ENCODE assay signal across 15 cellular contexts in the genomic region with DNA sequence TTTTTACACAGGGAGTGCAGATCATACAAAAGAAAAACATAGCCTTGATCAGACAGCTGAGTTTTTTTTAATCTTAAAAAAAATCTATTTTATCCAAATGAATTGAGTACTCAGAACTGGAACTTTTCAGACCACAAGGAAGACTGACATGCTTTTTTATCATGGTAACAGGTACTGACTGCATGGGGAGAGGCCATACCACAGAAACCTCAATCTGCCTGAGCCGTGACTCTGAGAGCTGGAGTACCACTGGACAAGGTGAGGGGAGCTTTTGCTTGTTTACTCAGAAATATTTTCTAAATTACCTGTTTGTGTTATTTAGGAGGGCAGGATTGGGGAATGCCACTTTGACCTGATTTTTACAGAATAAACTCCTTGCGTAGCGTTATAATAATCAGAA.
DNase-seq lines count a peak whose midpoint lies in the region; ATAC-seq and TF ChIP-seq lines count a peak whose summit lies in the region.
"Had no signal": no experiment of that assay in that cellular context is flagged by ENCODE, and none has a peak within 500 bp of the region (broad histone marks: within the 10 kb centered on the region; RNA-seq: fewer than 3 reads in every experiment).

No MANE protein-coding gene starts in this region.

- intact Hi-C loops in adrenal gland (cut with DNase I): no loop called here

- H3K9me3 Mint-ChIP-seq in activated naive CD4-positive, alpha-beta T cell treated with anti-CD3 and anti-CD28 coated beads, Interleukin-2, amount 50 U/mL, for 72 hours: peaks cover 5 to 7% of the 10 kb centered on the region in 2 donors
- H3K9me3 Mint-ChIP-seq: stimulated activated naive CD8-positive, alpha-beta T cell treated with anti-CD3 and anti-CD28 coated beads, Interleukin-15, amount 100 ng/mL, for 72 hours had no signal

- no peaks in the 10 kb centered on the region for H3K9me3 ChIP-seq in adrenal gland (replicated peaks in 1 of 3)

- no peak for TF ChIP-seq CTCF in adrenal gland (IDR thresholded peaks at IDR 0.05)

- no peak for DNase-seq in NCI-H1417 (lab: John Stamatoyannopoulos, UW)
- no peak for DNase-seq in adrenal gland
- no peak for DNase-seq in superior temporal gyrus (ENCODE audit: extremely low spot score)
- no peak for DNase-seq in activated naive CD4-positive, alpha-beta T cell treated with anti-CD3 and anti-CD28 coated beads, Interleukin-2, amount 50 U/mL, for 72 hours (ENCODE audit: low spot score in 2 of 2)
- DNase-seq: activated T-cell treated with anti-CD3 and anti-CD28 coated beads, Interleukin-2, amount 50 U/mL, for 1 hour; GF-D8; H7; Karpas-422; stimulated activated CD4-positive, alpha-beta T cell treated with anti-CD3 and anti-CD28 coated beads, Interleukin-2, amount 100 ng/mL, for 24 hours; stimulated activated naive CD8-positive, alpha-beta T cell treated with anti-CD3 and anti-CD28 coated beads, Interleukin-15, amount 100 ng/mL, for 72 hours had no signal

- H3K36me3 Mint-ChIP-seq in activated naive CD4-positive, alpha-beta T cell treated with anti-CD3 and anti-CD28 coated beads, Interleukin-2, amount 50 U/mL, for 72 hours: no peaks in the 10 kb centered on the region

- no peak overlapping the region for H3K27ac ChIP-seq in adrenal gland

- TF ChIP-seq POLR2A in adrenal gland (IDR thresholded peaks at IDR 0.05): no peak

- no peaks in the 10 kb centered on the region for H3K27me3 ChIP-seq in adrenal gland

- H3K4me3 ChIP-seq in adrenal gland: no peak overlapping the region
- H3K4me3 ChIP-seq: lung had no signal

- peak; percentile 41 for ATAC-seq in GM18499 (IDR thresholded peaks at IDR 0.05; ENCODE audit: insufficient read depth, unreplicated experiment)
- ATAC-seq in GM19467 (IDR thresholded peaks at IDR 0.05; ENCODE audit: unreplicated experiment): peak; percentile 65
- peak; percentile 50 for ATAC-seq in HG02884 (IDR thresholded peaks at IDR 0.05; ENCODE audit: unreplicated experiment)
- peak; percentile 36 for ATAC-seq in HG03521 (IDR thresholded peaks at IDR 0.05; ENCODE audit: unreplicated experiment)
- no peak for ATAC-seq in activated naive CD4-positive, alpha-beta T cell treated with anti-CD3 and anti-CD28 coated beads, Interleukin-2, amount 50 U/mL, for 72 hours
- ATAC-seq: stimulated activated naive CD8-positive, alpha-beta T cell treated with anti-CD3 and anti-CD28 coated beads, Interleukin-15, amount 100 ng/mL, for 72 hours had no signal

- H3K4me1 ChIP-seq in adrenal gland (replicated peaks in 1 of 2): no peaks in the 10 kb centered on the region

- no peaks in the 10 kb centered on the region for H3K36me3 ChIP-seq in adrenal gland (replicated peaks in 1 of 2)

- no peak overlapping the region for H3K27ac Mint-ChIP-seq in activated naive CD4-positive, alpha-beta T cell treated with anti-CD3 and anti-CD28 coated beads, Interleukin-2, amount 50 U/mL, for 72 hours
- H3K27ac Mint-ChIP-seq: stimulated activated naive CD8-positive, alpha-beta T cell treated with anti-CD3 and anti-CD28 coated beads, Interleukin-15, amount 100 ng/mL, for 72 hours had no signal

- WGBS in adrenal gland, 4 donors: 81 to 86% (median 84%) methylated on average over 3 of the region's 3 CpGs

Comparison
In these comparisons a context has a peak if more than half of its experiments do, and no peak if none do; other contexts are left out.
1. ATAC-seq: peak in GM18499 (single experiment), GM19467 (single experiment), HG02884 (single experiment) and HG03521 (single experiment); none in activated naive CD4-positive, alpha-beta T cell treated with anti-CD3 and anti-CD28 coated beads, Interleukin-2, amount 50 U/mL, for 72 hours (0 of 2).